17 cellular contexts compared by ENCODE assay signal in genomic region chr1:242449211-242449610, GRCh38.
DNase-seq lines count a peak whose midpoint lies in the region; ATAC-seq lines count a peak whose summit lies in the region.
"Had no signal": no experiment of that assay in that cellular context is flagged by ENCODE, and none has a peak within 500 bp of the region (broad histone marks: within the 10 kb centered on the region; RNA-seq: fewer than 3 reads in every experiment).

No MANE protein-coding gene starts in this region.

- no peak overlapping the region for H2AK5ac ChIP-seq in trophoblast cell (ENCODE audit: low read length)

- no peak overlapping the region for H2BK5ac ChIP-seq in trophoblast cell (ENCODE audit: low read depth, low read length, poor library complexity)

- no peaks in the 10 kb centered on the region for H3K36me3 Mint-ChIP-seq in activated CD4-positive, alpha-beta T cell treated with anti-CD3 and anti-CD28 coated beads, Interleukin-2, amount 10 ng/mL, durations not matched to agents 24 days and 14 days (ENCODE audit: low read depth)

- ATAC-seq in HG03342 (IDR thresholded peaks at IDR 0.05; ENCODE audit: unreplicated experiment) (no peak), GM19395 (IDR thresholded peaks at IDR 0.05; ENCODE audit: unreplicated experiment) (no peak)
- ATAC-seq: left ventricle myocardium superior had no signal

- H3K4me1 ChIP-seq in trophoblast cell (ENCODE audit: control insufficient read depth in 1 of 2, insufficient read depth in 2 of 2, low read length in 2 of 2): peaks cover 0 to 2% of the 10 kb centered on the region in 2 experiments

- no peak overlapping the region for H2AFZ ChIP-seq in trophoblast cell (ENCODE audit: insufficient read depth, low read length, poor library complexity)

- no peaks in the 10 kb centered on the region for H3K79me1 ChIP-seq in trophoblast cell (ENCODE audit: low read length)

- WGBS in trophoblast cell (ENCODE audit: extremely low coverage, insufficient coverage, insufficient read length): no CpG with 5 or more reads among the region's 6 CpGs

- no peak overlapping the region for H3K4me3 ChIP-seq in trophoblast cell (ENCODE audit: low read depth, low read length)

- no peak overlapping the region for H3K4me3 Mint-ChIP-seq in activated CD4-positive, alpha-beta T cell treated with anti-CD3 and anti-CD28 coated beads, Interleukin-2, amount 10 ng/mL, durations not matched to agents 24 days and 14 days

- no peak overlapping the region for H3K27ac Mint-ChIP-seq in activated CD4-positive, alpha-beta T cell treated with anti-CD3 and anti-CD28 coated beads, Interleukin-2, amount 10 ng/mL, durations not matched to agents 24 days and 14 days

- no peak overlapping the region for H3K9ac ChIP-seq in trophoblast cell (ENCODE audit: low read length)

- no peaks in the 10 kb centered on the region for H3K4me1 Mint-ChIP-seq in activated CD4-positive, alpha-beta T cell treated with anti-CD3 and anti-CD28 coated beads, Interleukin-2, amount 10 ng/mL, durations not matched to agents 24 days and 14 days

- H3K23ac ChIP-seq in trophoblast cell (ENCODE audit: low read length): no peak overlapping the region

- H3K27me3 ChIP-seq in trophoblast cell (ENCODE audit: insufficient read depth, low read length): no peaks in the 10 kb centered on the region

- no peaks in the 10 kb centered on the region for H3K9me3 Mint-ChIP-seq in activated CD4-positive, alpha-beta T cell treated with anti-CD3 and anti-CD28 coated beads, Interleukin-2, amount 10 ng/mL, durations not matched to agents 24 days and 14 days

- H4K12ac ChIP-seq in trophoblast cell (ENCODE audit: low read depth, low read length): no peak overlapping the region

- H3K79me2 ChIP-seq in trophoblast cell (ENCODE audit: control insufficient read depth, insufficient read depth, low read length, poor library complexity): no peaks in the 10 kb centered on the region

- H3K36me3 ChIP-seq in trophoblast cell (ENCODE audit: control insufficient read depth in 1 of 2, insufficient read depth in 2 of 2, low read length in 2 of 2): peaks cover 2% of the 10 kb centered on the region in 2 experiments

- DNase-seq in Daoy (ENCODE audit: low read depth) (peak; percentile 9), NCI-H146 (lab: John Stamatoyannopoulos, UW) (peak; percentile 52), NCI-H774 (lab: John Stamatoyannopoulos, UW) (peak; percentile 50), iPS-NIHi7 (ENCODE audit: extremely low spot score) (peak; percentile 18), trophoblast cell (no peak)
- DNase-seq in activated CD4-positive, alpha-beta T cell treated with anti-CD3 and anti-CD28 coated beads, Interleukin-2, amount 10 ng/mL, durations not matched to agents 24 days and 14 days: no peak
- DNase-seq: activated CD4-positive, alpha-beta T cell treated with anti-CD3 and anti-CD28 coated beads, Interleukin-2, amount 50 U/mL, for 4 hours; activated gamma-delta T cell treated with Interleukin-2 at 50 U/mL for 16 hours; central memory CD4-positive, alpha-beta T cell; effector CD4-positive, alpha-beta T cell; KG1; left ventricle myocardium superior; occipital lobe; stimulated activated CD4-positive, alpha-beta T cell treated with anti-CD3 and anti-CD28 coated beads, Interleukin-12 subunit alpha, Interleukin-12 subunit beta, amount 100 ng/mL, for 4 hours had no signal

- H3K4ac ChIP-seq in trophoblast cell (ENCODE audit: low read depth, low read length): no peak overlapping the region

- H3K18ac ChIP-seq in trophoblast cell (ENCODE audit: low read length): no peak overlapping the region

- no peaks in the 10 kb centered on the region for H3K9me3 ChIP-seq in trophoblast cell (ENCODE audit: insufficient read depth, low read depth, low read length)

- no peak overlapping the region for H2BK12ac ChIP-seq in trophoblast cell (ENCODE audit: low read length)

- H2BK120ac ChIP-seq in trophoblast cell (ENCODE audit: insufficient read depth, low read length, poor library complexity): no peak overlapping the region

- H3K4me2 ChIP-seq in trophoblast cell (ENCODE audit: low read length): no peak overlapping the region

- peaks cover 5% of the 10 kb centered on the region for H3K27me3 Mint-ChIP-seq in activated CD4-positive, alpha-beta T cell treated with anti-CD3 and anti-CD28 coated beads, Interleukin-2, amount 10 ng/mL, durations not matched to agents 24 days and 14 days

- H3K27ac ChIP-seq in trophoblast cell (ENCODE audit: low read depth, low read length): no peak overlapping the region
- H3K27ac ChIP-seq: RWPE1 had no signal

- no peak overlapping the region for H3K14ac ChIP-seq in trophoblast cell (ENCODE audit: low read length)

- H4K8ac ChIP-seq in trophoblast cell (ENCODE audit: low read depth, low read length): no peak overlapping the region

- H4K91ac ChIP-seq in trophoblast cell (ENCODE audit: low read depth, low read length): no peak overlapping the region

- intact Hi-C loops in activated CD4-positive, alpha-beta T cell treated with anti-CD3 and anti-CD28 coated beads, Interleukin-2, amount 10 ng/mL, durations not matched to agents 24 days and 14 days (cut with micrococcal nuclease): no loop called here

Comparison
In these comparisons a context has a peak if more than half of its experiments do, and no peak if none do; other contexts are left out.
1. DNase-seq: peak in Daoy (single experiment), NCI-H146 (single experiment), NCI-H774 (single experiment) and iPS-NIHi7 (single experiment); none in activated CD4-positive, alpha-beta T cell treated with anti-CD3 and anti-CD28 coated beads, Interleukin-2, amount 10 ng/mL, durations not matched to agents 24 days and 14 days (single experiment) and trophoblast cell (0 of 2).